Comparison of ENCODE assay signal across 1 cellular context in the genomic region with DNA sequence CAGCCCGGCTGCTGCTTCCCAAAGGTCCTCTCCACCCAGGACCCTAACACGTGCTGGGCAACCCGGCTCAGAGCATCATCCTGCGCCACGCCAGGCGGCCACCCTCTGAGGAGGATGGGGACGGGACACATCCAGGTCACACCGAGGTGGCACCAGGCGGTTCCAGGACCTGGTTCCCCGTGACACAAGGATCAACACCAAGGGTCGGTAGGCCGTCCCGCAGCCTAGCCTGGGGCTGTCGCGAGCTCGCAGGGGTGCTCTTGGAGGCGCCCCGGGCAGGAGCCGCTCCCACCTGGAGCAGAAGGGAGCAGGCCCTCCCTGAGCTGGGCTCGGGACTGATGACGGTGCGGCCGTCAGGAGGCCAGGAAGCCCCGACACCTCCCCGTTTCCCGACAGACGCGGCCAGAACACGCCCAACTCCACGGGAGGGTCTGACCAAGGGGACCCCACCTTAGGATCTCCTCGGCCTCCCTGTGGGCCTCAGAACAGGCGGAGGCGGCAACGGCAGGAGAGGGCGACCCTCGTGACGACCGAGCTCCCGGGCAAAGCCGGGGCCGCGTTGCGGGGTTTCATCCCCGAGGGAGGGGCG.
TF ChIP-seq lines count a peak whose summit lies in the region.

No MANE protein-coding gene starts in this region.

TF ChIP-seq in SK-N-SH treated with all-trans-retinoic acid at 6 μM for 48 hours, 23 proteins besides CTCF, POLR2A, EP300 and RAD21 (continued from another document):
- TF ChIP-seq TSHZ2 (CRISPR knock-in tag; IDR thresholded peaks at IDR 0.05) (no peak), ESRRG (CRISPR knock-in tag; IDR thresholded peaks at IDR 0.05) (no peak), ARNTL (CRISPR knock-in tag; IDR thresholded peaks at IDR 0.05; ENCODE audit: borderline replicate concordance, low read depth) (no peak)
TF ChIP-seq in SK-N-SH treated with all-trans-retinoic acid at 6 μM for 48 hours: peak in this region for 0.
